8 cellular contexts compared by ENCODE assay signal in the genomic region with DNA sequence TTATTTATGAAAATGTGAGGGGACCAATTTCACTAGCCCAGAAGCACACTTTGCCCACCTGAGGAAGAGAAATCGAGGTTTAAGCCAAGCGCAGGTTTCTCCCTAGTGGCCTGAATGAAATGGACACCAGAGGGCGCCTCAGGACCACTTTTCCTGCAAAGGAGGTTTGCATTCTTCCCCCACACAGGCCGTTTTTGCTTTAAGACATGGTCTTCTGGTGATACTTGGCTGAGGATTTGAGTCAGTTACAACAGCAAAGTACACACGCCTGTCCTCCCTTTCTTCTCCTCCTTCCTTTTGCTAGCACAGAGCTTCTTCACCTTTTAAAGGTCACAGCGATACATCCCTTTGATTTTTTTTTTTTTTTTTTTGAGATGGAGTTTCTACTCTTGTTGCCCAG. TPM values are rescaled to one million over a fixed set of nuclear protein-coding genes. Genes with fewer than 3 reads are reported as not detected.
DNase-seq lines count a peak whose midpoint lies in the region; ATAC-seq and TF ChIP-seq lines count a peak whose summit lies in the region.

No MANE protein-coding gene starts in this region.

- H3K4me3 ChIP-seq in endodermal cell (ENCODE audit: low read length) = no peak overlapping the region

- H3K9me3 Mint-ChIP-seq in endodermal cell = no peaks in the 10 kb centered on the region

- TF ChIP-seq CTCF in endodermal cell (conservative IDR thresholded peaks at IDR 0.05) = peak; percentile 96

- H3K36me3 ChIP-seq in endodermal cell (ENCODE audit: control insufficient read depth, insufficient read depth, low read length) = peaks cover 17% of the 10 kb centered on the region

- no peaks in the 10 kb centered on the region for H3K9me3 ChIP-seq in endodermal cell (ENCODE audit: control insufficient read depth, low read length)

- no peak overlapping the region for H3K4me3 Mint-ChIP-seq in endodermal cell

- peaks cover 3% of the 10 kb centered on the region for H3K27me3 Mint-ChIP-seq in endodermal cell (ENCODE audit: insufficient read depth)

- DNase-seq in CD1c-positive myeloid dendritic cell (ENCODE audit: extremely low spot score) (peak; percentile 79), HK-2 (ENCODE audit: unreplicated experiment) (peak; percentile 74), NCI-H82 (lab: John Stamatoyannopoulos, UW) (peak; percentile 93), endodermal cell (peak; percentile 93), midbrain (lab: John Stamatoyannopoulos, UW) (peak; percentile 76)
- peak; percentile 93 for DNase-seq in activated CD8-positive, alpha-beta memory T cell treated with anti-CD3 and anti-CD28 coated beads for 24 hours
- DNase-seq in stimulated activated CD8-positive, alpha-beta memory T cell treated with anti-CD3 and anti-CD28 coated beads, Interleukin-2, amount 100 ng/mL, for 48 hours (ENCODE audit: low read depth in 2 of 2) = peak; percentile 62 to 73

- H3K9ac ChIP-seq in endodermal cell (ENCODE audit: extremely low read depth, low read length, poor library complexity, severe bottlenecking) = no peak overlapping the region

- peaks cover 2% of the 10 kb centered on the region for H3K4me1 Mint-ChIP-seq in endodermal cell

- H3K27ac ChIP-seq in endodermal cell (ENCODE audit: low read depth, low read length) = no peak overlapping the region

- peaks cover 23% of the 10 kb centered on the region for H3K36me3 Mint-ChIP-seq in endodermal cell (ENCODE audit: low read depth)

- H3K27ac Mint-ChIP-seq in endodermal cell = no peak overlapping the region

- H3K4me1 ChIP-seq in endodermal cell (ENCODE audit: control insufficient read depth, insufficient read depth, low read length) = no peaks in the 10 kb centered on the region

- 33 to 35% methylated on average over 3 to 6 of the region's 6 CpGs for WGBS in endodermal cell (ENCODE audit: insufficient coverage in 1 of 2, insufficient read length in 1 of 2), 2 experiments

- H3K27me3 ChIP-seq in endodermal cell (ENCODE audit: control insufficient read depth, insufficient read depth, low read length, poor library complexity, severe bottlenecking) = no peaks in the 10 kb centered on the region

- ATAC-seq in GM21390 (IDR thresholded peaks at IDR 0.05; ENCODE audit: unreplicated experiment) = no peak

RNA-seq across cellular contexts. Expression of gene PLA2G2E, which starts 5.4 kb away (rescaled TPM):
- not detected for total RNA-seq in endodermal cell
- not detected for polyA plus RNA-seq in endodermal cell (2013, experiment 1 of 2)
- polyA plus RNA-seq in endodermal cell (2013, experiment 2 of 2) = not detected

RNA-seq across cellular contexts. Expression of gene OTUD3, which starts 35.9 kb away (rescaled TPM):
- 10 to 100 TPM; 14.5 to 25.0 TPM for total RNA-seq in endodermal cell
- polyA plus RNA-seq in endodermal cell (2013, experiment 1 of 2) = 11.9 TPM
- 11.5 TPM for polyA plus RNA-seq in endodermal cell (2013, experiment 2 of 2)
